In the genomic region with DNA sequence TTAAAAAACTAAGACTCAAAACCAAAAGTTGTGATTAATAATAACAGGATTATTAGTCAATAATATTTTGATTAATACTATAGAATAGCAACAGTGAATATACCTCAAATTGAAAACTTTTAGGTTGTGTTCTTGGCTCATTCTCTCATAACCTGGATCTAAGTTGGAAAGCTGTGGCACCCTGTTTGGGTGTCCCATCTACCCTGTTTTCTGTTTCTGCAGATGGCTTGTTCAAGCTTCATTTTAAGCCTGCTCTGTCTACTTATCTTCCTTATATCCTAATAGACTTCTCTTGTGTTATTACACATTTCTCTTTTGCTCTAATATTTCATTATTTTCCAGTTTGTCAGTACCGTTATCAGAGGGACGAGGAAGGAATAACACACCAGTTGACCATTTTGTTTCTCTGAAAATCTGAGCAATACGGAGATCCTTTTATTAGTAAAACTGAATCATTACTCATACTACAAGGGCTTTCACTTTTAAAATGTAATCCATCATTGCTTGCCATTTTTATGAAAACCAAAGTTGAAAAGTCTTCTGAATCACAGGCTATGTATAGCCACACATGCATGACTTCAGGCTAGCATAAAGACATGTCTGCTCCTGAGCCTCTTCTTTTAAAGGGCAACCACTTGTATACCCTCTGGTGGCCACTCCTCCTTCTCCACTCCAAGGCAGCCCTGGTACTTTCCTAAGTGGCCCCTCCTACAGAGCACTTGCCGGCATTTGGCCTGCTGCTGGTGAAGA, we compare ENCODE assay signal across 8 cellular contexts. TPM values are rescaled to one million over a fixed set of nuclear protein-coding genes. Genes with fewer than 3 reads are reported as not detected.
DNase-seq lines count a peak whose midpoint lies in the region; FAIRE-seq and TF ChIP-seq lines count a peak whose summit lies in the region.

No MANE protein-coding gene starts in this region.

- no peak overlapping the region for H3K4me3 ChIP-seq in ACC112 (ENCODE audit: low read depth, low read length)
- no peak overlapping the region for H3K4me3 ChIP-seq in left ventricle myocardium inferior

- no peaks in the 10 kb centered on the region for H3K27me3 ChIP-seq in ACC112 (ENCODE audit: insufficient read depth, low read length)
- H3K27me3 ChIP-seq in left ventricle myocardium inferior (ENCODE audit: low read depth): no peaks in the 10 kb centered on the region

- H3K27ac ChIP-seq in ACC112 (ENCODE audit: low read depth, low read length): peak overlapping the region; percentile 41; the same call in 1 of the 2 replicates
- H3K27ac ChIP-seq in left ventricle myocardium inferior (replicated peaks): no peak overlapping the region

- TF ChIP-seq CTCF in left ventricle myocardium inferior (IDR thresholded peaks at IDR 0.05; ENCODE audit: borderline replicate concordance): no peak

- peaks cover 10% of the 10 kb centered on the region for H3K36me3 ChIP-seq in ACC112 (ENCODE audit: insufficient read depth, low read length)
- peaks cover 62% of the 10 kb centered on the region for H3K36me3 ChIP-seq in left ventricle myocardium inferior

- no peaks in the 10 kb centered on the region for H3K9me3 ChIP-seq in left ventricle myocardium inferior (replicated peaks)

- FAIRE-seq in GM19239 (lab: Jason Lieb, UNC): peak; percentile 8

- intact Hi-C loops in left ventricle myocardium inferior (cut with micrococcal nuclease): no loop called here

- H3K79me2 ChIP-seq in ACC112 (ENCODE audit: control insufficient read depth, insufficient read depth, low read length, unreplicated experiment): no peaks in the 10 kb centered on the region

- H3K4me1 ChIP-seq in ACC112 (ENCODE audit: control insufficient read depth, insufficient read depth, low read length, unreplicated experiment) (peaks cover 16% of the 10 kb centered on the region), left ventricle myocardium inferior (no peaks in the 10 kb centered on the region)

- H2AFZ ChIP-seq in ACC112 (ENCODE audit: low read length, unreplicated experiment): no peak overlapping the region

- DNase-seq in GM19239 (ENCODE audit: insufficient read length, low spot score): no peak
- DNase-seq in HPDE6-E6E7 (ENCODE audit: extremely low spot score): peak; percentile 49
- peak; percentile 18 for DNase-seq in fibroblast of gingiva (ENCODE audit: low read depth)
- no peak for DNase-seq in AG08395 (ENCODE audit: low spot score)
- DNase-seq in DMS153 (lab: John Stamatoyannopoulos, UW): no peak
- no peak for DNase-seq in NCI-H128 (lab: John Stamatoyannopoulos, UW; ENCODE audit: unreplicated experiment)
- no peak for DNase-seq in left ventricle myocardium inferior

RNA-seq across cellular contexts. Expression of a gene that starts 22.3 kb away (rescaled TPM):
- total RNA-seq in left ventricle myocardium inferior: 39.6 TPM

RNA-seq across cellular contexts. Expression of a gene that starts 22.4 kb away (rescaled TPM):
- total RNA-seq in left ventricle myocardium inferior: 41.0 TPM

RNA-seq across cellular contexts. Expression of a gene that starts 50.3 kb away (rescaled TPM):
- 2.9 TPM for total RNA-seq in left ventricle myocardium inferior

Comparison
In these comparisons a context has a peak if more than half of its experiments do, and no peak if none do; other contexts are left out.
1. DNase-seq: peak in HPDE6-E6E7 (single experiment) and fibroblast of gingiva (single experiment); none in GM19239 (single experiment), AG08395 (single experiment), DMS153 (single experiment), NCI-H128 (single experiment) and left ventricle myocardium inferior (single experiment).